In the genomic region with DNA sequence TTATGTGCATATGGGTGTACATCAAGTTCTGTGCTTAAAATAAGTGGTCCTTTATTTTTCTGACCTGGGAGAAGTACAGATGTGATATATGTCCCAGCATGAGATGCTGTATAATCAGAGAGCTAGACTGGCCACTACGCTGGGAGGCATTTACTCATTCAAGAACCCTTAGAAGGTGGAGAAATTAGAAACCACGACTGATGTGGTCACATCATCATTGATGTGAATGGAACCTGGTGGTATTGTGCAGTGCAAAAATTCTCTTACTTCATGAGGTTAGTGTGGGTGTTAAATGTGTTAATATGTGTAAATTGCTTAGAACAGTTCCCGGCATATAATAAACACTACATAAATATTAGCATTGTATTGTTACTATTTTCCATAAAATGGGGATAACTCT, we compare ENCODE assay signal across 1 cellular context.
TF ChIP-seq lines count a peak whose summit lies in the region.

No MANE protein-coding gene starts in this region.

TF ChIP-seq in GM12878, 131 proteins besides CTCF, POLR2A, EP300 and RAD21 (continued from another document):
- TF ChIP-seq, protein P1, sequence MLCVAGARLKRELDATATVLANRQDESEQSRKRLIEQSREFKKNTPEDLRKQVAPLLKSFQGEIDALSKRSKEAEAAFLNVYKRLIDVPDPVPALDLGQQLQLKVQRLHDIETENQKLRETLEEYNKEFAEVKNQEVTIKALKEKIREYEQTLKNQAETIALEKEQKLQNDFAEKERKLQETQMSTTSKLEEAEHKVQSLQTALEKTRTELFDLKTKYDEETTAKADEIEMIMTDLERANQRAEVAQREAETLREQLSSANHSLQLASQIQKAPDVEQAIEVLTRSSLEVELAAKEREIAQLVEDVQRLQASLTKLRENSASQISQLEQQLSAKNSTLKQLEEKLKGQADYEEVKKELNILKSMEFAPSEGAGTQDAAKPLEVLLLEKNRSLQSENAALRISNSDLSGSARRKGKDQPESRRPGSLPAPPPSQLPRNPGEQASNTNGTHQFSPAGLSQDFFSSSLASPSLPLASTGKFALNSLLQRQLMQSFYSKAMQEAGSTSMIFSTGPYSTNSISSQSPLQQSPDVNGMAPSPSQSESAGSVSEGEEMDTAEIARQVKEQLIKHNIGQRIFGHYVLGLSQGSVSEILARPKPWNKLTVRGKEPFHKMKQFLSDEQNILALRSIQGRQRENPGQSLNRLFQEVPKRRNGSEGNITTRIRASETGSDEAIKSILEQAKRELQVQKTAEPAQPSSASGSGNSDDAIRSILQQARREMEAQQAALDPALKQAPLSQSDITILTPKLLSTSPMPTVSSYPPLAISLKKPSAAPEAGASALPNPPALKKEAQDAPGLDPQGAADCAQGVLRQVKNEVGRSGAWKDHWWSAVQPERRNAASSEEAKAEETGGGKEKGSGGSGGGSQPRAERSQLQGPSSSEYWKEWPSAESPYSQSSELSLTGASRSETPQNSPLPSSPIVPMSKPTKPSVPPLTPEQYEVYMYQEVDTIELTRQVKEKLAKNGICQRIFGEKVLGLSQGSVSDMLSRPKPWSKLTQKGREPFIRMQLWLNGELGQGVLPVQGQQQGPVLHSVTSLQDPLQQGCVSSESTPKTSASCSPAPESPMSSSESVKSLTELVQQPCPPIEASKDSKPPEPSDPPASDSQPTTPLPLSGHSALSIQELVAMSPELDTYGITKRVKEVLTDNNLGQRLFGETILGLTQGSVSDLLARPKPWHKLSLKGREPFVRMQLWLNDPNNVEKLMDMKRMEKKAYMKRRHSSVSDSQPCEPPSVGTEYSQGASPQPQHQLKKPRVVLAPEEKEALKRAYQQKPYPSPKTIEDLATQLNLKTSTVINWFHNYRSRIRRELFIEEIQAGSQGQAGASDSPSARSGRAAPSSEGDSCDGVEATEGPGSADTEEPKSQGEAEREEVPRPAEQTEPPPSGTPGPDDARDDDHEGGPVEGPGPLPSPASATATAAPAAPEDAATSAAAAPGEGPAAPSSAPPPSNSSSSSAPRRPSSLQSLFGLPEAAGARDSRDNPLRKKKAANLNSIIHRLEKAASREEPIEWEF (IDR thresholded peaks at IDR 0.05; ENCODE audit: insufficient replicate concordance, low read depth, low read length) = no peak
- TF ChIP-seq, protein P2, sequence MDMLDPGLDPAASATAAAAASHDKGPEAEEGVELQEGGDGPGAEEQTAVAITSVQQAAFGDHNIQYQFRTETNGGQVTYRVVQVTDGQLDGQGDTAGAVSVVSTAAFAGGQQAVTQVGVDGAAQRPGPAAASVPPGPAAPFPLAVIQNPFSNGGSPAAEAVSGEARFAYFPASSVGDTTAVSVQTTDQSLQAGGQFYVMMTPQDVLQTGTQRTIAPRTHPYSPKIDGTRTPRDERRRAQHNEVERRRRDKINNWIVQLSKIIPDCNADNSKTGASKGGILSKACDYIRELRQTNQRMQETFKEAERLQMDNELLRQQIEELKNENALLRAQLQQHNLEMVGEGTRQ (IDR thresholded peaks at IDR 0.05; ENCODE audit: borderline replicate concordance, low read depth, low read length) = no peak
- TF ChIP-seq SUPT20H (IDR thresholded peaks at IDR 0.05; ENCODE audit: borderline replicate concordance, control insufficient read depth, low read depth, low read length) = no peak
- no peak for TF ChIP-seq CBFB (IDR thresholded peaks at IDR 0.05; ENCODE audit: low read depth)
- no peak for TF ChIP-seq HCFC1 (IDR thresholded peaks at IDR 0.05; ENCODE audit: low read length)
- no peak for TF ChIP-seq GATAD2B (conservative IDR thresholded peaks at IDR 0.05; ENCODE audit: low read depth)
- TF ChIP-seq SIN3A (IDR thresholded peaks at IDR 0.05; ENCODE audit: low read depth, low read length) = no peak
- TF ChIP-seq HDGF (IDR thresholded peaks at IDR 0.05) = no peak
- TF ChIP-seq IKZF2 (IDR thresholded peaks at IDR 0.05) = no peak; a peak in 1 of 4 replicates
- TF ChIP-seq, protein P3, sequence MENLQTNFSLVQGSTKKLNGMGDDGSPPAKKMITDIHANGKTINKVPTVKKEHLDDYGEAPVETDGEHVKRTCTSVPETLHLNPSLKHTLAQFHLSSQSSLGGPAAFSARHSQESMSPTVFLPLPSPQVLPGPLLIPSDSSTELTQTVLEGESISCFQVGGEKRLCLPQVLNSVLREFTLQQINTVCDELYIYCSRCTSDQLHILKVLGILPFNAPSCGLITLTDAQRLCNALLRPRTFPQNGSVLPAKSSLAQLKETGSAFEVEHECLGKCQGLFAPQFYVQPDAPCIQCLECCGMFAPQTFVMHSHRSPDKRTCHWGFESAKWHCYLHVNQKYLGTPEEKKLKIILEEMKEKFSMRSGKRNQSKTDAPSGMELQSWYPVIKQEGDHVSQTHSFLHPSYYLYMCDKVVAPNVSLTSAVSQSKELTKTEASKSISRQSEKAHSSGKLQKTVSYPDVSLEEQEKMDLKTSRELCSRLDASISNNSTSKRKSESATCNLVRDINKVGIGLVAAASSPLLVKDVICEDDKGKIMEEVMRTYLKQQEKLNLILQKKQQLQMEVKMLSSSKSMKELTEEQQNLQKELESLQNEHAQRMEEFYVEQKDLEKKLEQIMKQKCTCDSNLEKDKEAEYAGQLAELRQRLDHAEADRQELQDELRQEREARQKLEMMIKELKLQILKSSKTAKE (IDR thresholded peaks at IDR 0.05; ENCODE audit: low read depth, poor library complexity, severe bottlenecking) = no peak
- TF ChIP-seq ZNF274 (IDR thresholded peaks at IDR 0.05; ENCODE audit: insufficient read depth, insufficient read length) = no peak
- peak; percentile 61; the same call in 1 of the 2 replicates for TF ChIP-seq TCF7 (IDR thresholded peaks at IDR 0.05; ENCODE audit: borderline replicate concordance)
- no peak for TF ChIP-seq SREBF2 (IDR thresholded peaks at IDR 0.05; ENCODE audit: low read length)
- TF ChIP-seq MAX (IDR thresholded peaks at IDR 0.05; ENCODE audit: low read depth, low read length) = no peak
- TF ChIP-seq CREM (IDR thresholded peaks at IDR 0.05; ENCODE audit: low read depth) = no peak
- TF ChIP-seq RCOR1 (conservative IDR thresholded peaks at IDR 0.05; ENCODE audit: low read depth, low read length) = no peak
- TF ChIP-seq MEF2B (IDR thresholded peaks at IDR 0.05; ENCODE audit: partially characterized antibody, poor library complexity, severe bottlenecking) = no peak
- TF ChIP-seq JUND (IDR thresholded peaks at IDR 0.05; ENCODE audit: low read depth, low read length) = no peak
- TF ChIP-seq TAF1 (IDR thresholded peaks at IDR 0.05; ENCODE audit: borderline replicate concordance, low read depth, low read length) = no peak
- TF ChIP-seq EED (IDR thresholded peaks at IDR 0.05; ENCODE audit: low read depth) = no peak
- no peak for TF ChIP-seq EZH2 (IDR thresholded peaks at IDR 0.05; ENCODE audit: borderline replicate concordance, control insufficient read depth, low read depth, low read length)
- TF ChIP-seq NFYA (IDR thresholded peaks at IDR 0.05; ENCODE audit: borderline replicate concordance, low read depth, low read length) = no peak
- no peak for TF ChIP-seq CBX3 (IDR thresholded peaks at IDR 0.05; ENCODE audit: borderline replicate concordance, low read depth)
- TF ChIP-seq NFIC (IDR thresholded peaks at IDR 0.05; ENCODE audit: low read depth, low read length) = peak; percentile 25; the same call in 1 of the 2 replicates
- no peak for TF ChIP-seq TCF12 (IDR thresholded peaks at IDR 0.05; ENCODE audit: low read depth, low read length)
- no peak for TF ChIP-seq FOS (IDR thresholded peaks at IDR 0.05; ENCODE audit: borderline replicate concordance, extremely low read depth, insufficient read length)
- TF ChIP-seq MTA2 (IDR thresholded peaks at IDR 0.05; ENCODE audit: low read depth) = peak; percentile 73
- TF ChIP-seq SREBF1 (IDR thresholded peaks at IDR 0.05; ENCODE audit: low read length) = no peak
- no peak for TF ChIP-seq PAX8 (IDR thresholded peaks at IDR 0.05)
- TF ChIP-seq ZNF687 (IDR thresholded peaks at IDR 0.05) = no peak
